ENCODE assay signal across 25 cellular contexts in the genomic region with DNA sequence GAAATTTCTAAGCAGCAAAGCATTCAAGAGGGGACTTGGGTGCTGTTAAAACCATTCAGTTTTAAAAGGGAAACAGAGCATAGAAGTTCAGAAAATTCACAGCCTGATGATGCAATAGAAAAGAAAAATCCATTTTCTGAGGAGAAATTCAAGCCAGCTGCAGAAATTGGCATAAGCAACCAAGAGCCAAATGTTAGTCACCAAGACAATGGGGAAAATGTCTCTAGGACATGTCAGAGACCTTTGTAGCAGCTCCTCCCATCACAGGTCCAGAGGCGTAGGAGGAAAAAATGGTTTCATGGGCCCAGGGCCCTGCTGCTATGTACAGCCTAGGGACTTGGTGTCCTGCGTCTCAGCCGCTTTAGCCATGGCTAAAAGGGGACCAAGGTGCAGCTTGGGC. TPM values are rescaled to one million over a fixed set of nuclear protein-coding genes. Genes with fewer than 3 reads are reported as not detected.
DNase-seq lines count a peak whose midpoint lies in the region; ATAC-seq, FAIRE-seq and TF ChIP-seq lines count a peak whose summit lies in the region.
"Had no signal": no experiment of that assay in that cellular context is flagged by ENCODE, and none has a peak within 500 bp of the region (broad histone marks: within the 10 kb centered on the region; RNA-seq: fewer than 3 reads in every experiment).

No MANE protein-coding gene starts in this region.

- no peaks in the 10 kb centered on the region for H3K9me1 ChIP-seq in K562 (ENCODE audit: control insufficient read depth, insufficient read depth, low read length)

- CTCF ChIA-PET in HEK293 (lab: Yijun Ruan, JAX) (no interaction called here), K562 (lab: Yijun Ruan, JAX; ENCODE audit: low intra/inter-chr PET ratio) (no interaction called here)

- FAIRE-seq in K562 (lab: Jason Lieb, UNC): no peak
- FAIRE-seq: GM12891, GM19239, RCC 7860 had no signal

- no peaks in the 10 kb centered on the region for H3K9me3 ChIP-seq in HEK293 (ENCODE audit: control insufficient read depth, insufficient read depth, low read depth, low read length)
- H3K9me3 ChIP-seq in K562 (replicated peaks; ENCODE audit: control insufficient read depth, insufficient read depth, low read depth, low read length): peaks cover 2% of the 10 kb centered on the region; the same call in 1 of the 2 replicates
- H3K9me3 ChIP-seq in tibial artery: no peaks in the 10 kb centered on the region
- H3K9me3 ChIP-seq in suprapubic skin: no peaks in the 10 kb centered on the region
- H3K9me3 ChIP-seq: SJCRH30 had no signal

- H4K20me1 ChIP-seq in K562 (replicated peaks; ENCODE audit: control insufficient read depth, insufficient read depth, low read length): no peaks in the 10 kb centered on the region

- TF ChIP-seq CTCF in HEK293 (tag by site-specific recombination; IDR thresholded peaks at IDR 0.05): no peak
- TF ChIP-seq CTCF in K562 (IDR thresholded peaks at IDR 0.05 in 2 of 3, conservative IDR thresholded peaks at IDR 0.05 in 1 of 3; ENCODE audit: insufficient read depth in 2 of 3, low read depth in 1 of 3, low read length in 3 of 3): no peak
- TF ChIP-seq CTCF in fibroblast of mammary gland (conservative IDR thresholded peaks at IDR 0.05; ENCODE audit: control insufficient read depth, insufficient read depth, low read depth, low read length): no peak
- TF ChIP-seq CTCF in tibial artery (IDR thresholded peaks at IDR 0.05): no peak
- no peak for TF ChIP-seq CTCF in suprapubic skin (IDR thresholded peaks at IDR 0.05)

- no peaks in the 10 kb centered on the region for H3K36me3 ChIP-seq in HEK293 (ENCODE audit: control insufficient read depth in 2 of 2, insufficient read depth in 1 of 2, low read length in 2 of 2)
- no peaks in the 10 kb centered on the region for H3K36me3 ChIP-seq in K562 (ENCODE audit: control insufficient read depth, insufficient read depth, low read length)
- no peaks in the 10 kb centered on the region for H3K36me3 ChIP-seq in tibial artery
- no peaks in the 10 kb centered on the region for H3K36me3 ChIP-seq in suprapubic skin
- H3K36me3 ChIP-seq: SJCRH30 had no signal

- DNase-seq in K562 (ENCODE audit: extremely low read depth in 1 of 4, low spot score in 3 of 4) (no peak), fibroblast of mammary gland (ENCODE audit: low read depth) (peak; percentile 49), tibial artery (no peak), suprapubic skin (ENCODE audit: low spot score in 2 of 2) (no peak), mesenteric fat pad (ENCODE audit: low spot score) (no peak)
- DNase-seq: CD8-positive, alpha-beta memory T cell; DMS 273 treated with DMSO at 0.1 percent for 48 hours; DMS79; GF-D8; H7; MM.1S; NCI-H1048; NCI-H1417; NCI-H187 treated with DMSO at 0.1 percent for 48 hours; NCI-H524; NCI-H748 treated with DMSO at 0.1 percent for 48 hours; SJCRH30 had no signal

- H3K27me3 ChIP-seq in K562 (ENCODE audit: control insufficient read depth in 2 of 2, insufficient read depth in 2 of 2, low read length in 2 of 2) (peaks cover 0 to 7% of the 10 kb centered on the region in 2 experiments; a peak in 1 of 5 replicates), tibial artery (no peaks in the 10 kb centered on the region), suprapubic skin (no peaks in the 10 kb centered on the region)
- H3K27me3 ChIP-seq: SJCRH30 had no signal

- intact Hi-C loops in K562 (cut with micrococcal nuclease) (no loop called here), tibial artery (cut with DNase I; ENCODE audit: low total_unique reads) (no loop called here)

- H2AFZ ChIP-seq in K562 (ENCODE audit: low read depth, low read length): no peak overlapping the region

- ATAC-seq in K562: no peak
- ATAC-seq in HG02885 (IDR thresholded peaks at IDR 0.05; ENCODE audit: poor library complexity, unreplicated experiment): no peak
- ATAC-seq: SK-N-SH treated with all-trans-retinoic acid at 6 μM for 48 hours had no signal

- BruUV-seq in K562 (replicated peaks; lab: Mats Ljungman, UMichigan): no TSS peak

- in situ Hi-C loops in K562 (cut with MboI): no loop called here

- H3K79me2 ChIP-seq in K562 (ENCODE audit: control insufficient read depth, insufficient read depth, low read length): no peaks in the 10 kb centered on the region

- H3K27ac ChIP-seq in HEK293 (ENCODE audit: extremely low read depth, low read depth, low read length): no peak overlapping the region
- H3K27ac ChIP-seq in K562 (ENCODE audit: extremely low read depth, low read depth, low read length): no peak overlapping the region
- H3K27ac ChIP-seq in tibial artery: peak overlapping the region; percentile 90 to 99
- H3K27ac ChIP-seq in suprapubic skin: no peak overlapping the region
- H3K27ac ChIP-seq: C4-2B, KMS-11, SJCRH30 had no signal

- TF ChIP-seq POLR2A in K562 (conservative IDR thresholded peaks at IDR 0.05) (no peak), suprapubic skin (IDR thresholded peaks at IDR 0.05) (no peak)

- H3K4me1 ChIP-seq in HEK293 (ENCODE audit: control insufficient read depth, insufficient read depth, low read length) (no peaks in the 10 kb centered on the region), K562 (replicated peaks in 1 of 2; ENCODE audit: control insufficient read depth in 2 of 2, insufficient read depth in 2 of 2, low read length in 2 of 2) (peaks cover 0 to 10% of the 10 kb centered on the region in 2 experiments; a peak in 3 of 5 replicates), tibial artery (peaks cover 5 to 51% (median 33%) of the 10 kb centered on the region in 4 donors), suprapubic skin (no peaks in the 10 kb centered on the region)
- H3K4me1 ChIP-seq: SJCRH30 had no signal

- H3K4me3 ChIP-seq in HEK293 (ENCODE audit: low read depth, low read length) (no peak overlapping the region), K562 (no peak overlapping the region), fibroblast of mammary gland (ENCODE audit: control insufficient read depth, low read depth, low read length) (no peak overlapping the region), tibial artery (no peak overlapping the region), suprapubic skin (no peak overlapping the region)
- H3K4me3 ChIP-seq: SJCRH30 had no signal

- no peak for TF ChIP-seq EP300 in K562 (IDR thresholded peaks at IDR 0.05; ENCODE audit: low read length)
- TF ChIP-seq EP300 in suprapubic skin (IDR thresholded peaks at IDR 0.05): no peak

- no peak overlapping the region for H3K4me2 ChIP-seq in K562 (ENCODE audit: insufficient read depth, low read length)
- H3K4me2 ChIP-seq: KMS-11 had no signal

- POLR2A ChIA-PET in HEK293 (lab: Yijun Ruan, JAX): no interaction called here
- POLR2A ChIA-PET in K562 (lab: Yijun Ruan, JAX): no interaction called here

- no peak overlapping the region for H3K9ac ChIP-seq in K562 (ENCODE audit: insufficient read depth in 1 of 2, low read depth in 2 of 2, low read length in 2 of 2)
- H3K9ac ChIP-seq: KMS-11 had no signal

- no peak for TF ChIP-seq RAD21 in K562 (CRISPR knock-in tag; conservative IDR thresholded peaks at IDR 0.05 in 1 of 2, IDR thresholded peaks at IDR 0.05 in 1 of 2)

- 81% methylated on average over 3 of the region's 3 CpGs for WGBS in K562 (ENCODE audit: insufficient coverage, low coverage, missing lambda C conversion rate)
- 80% methylated on average over 3 of the region's 3 CpGs for WGBS in suprapubic skin

TF ChIP-seq in HEK293, 187 proteins besides CTCF, POLR2A, EP300 and RAD21 (continues in another document):
- TF ChIP-seq ZBTB20 (tag by site-specific recombination; IDR thresholded peaks at IDR 0.05): no peak
- no peak for TF ChIP-seq ZNF558 (tag by site-specific recombination; IDR thresholded peaks at IDR 0.05)

RNA-seq across cellular contexts. Expression of gene IRAG1, which starts 5.5 kb away (rescaled TPM):
- 0.07 and 0.23 TPM in 2 replicates for total RNA-seq in K562 (2011; cell fraction: chromatin; rRNA removed; ENCODE audit: low replicate concordance)
- 0.17 and 0.26 TPM in 2 replicates for total RNA-seq in K562 (2011; cell fraction: nucleolus; rRNA removed)
- 0.15 TPM in 2 replicates for total RNA-seq in K562 (2011; cell fraction: nucleoplasm; rRNA removed)
- 0.04 TPM in 1 of 2 replicates, not detected in the other for total RNA-seq in K562 (2014; rRNA removed)
- total RNA-seq in K562 (2014; rRNA removed; fragmentation: Illumina TruSeq; extraction: Trizol): 0.07 and 0.22 TPM in 2 replicates
- total RNA-seq in K562 (2015; rRNA removed; fragmentation: Illumina TruSeq; extraction: Trizol): 0.08 and 0.11 TPM in 2 replicates
- total RNA-seq in K562 (2021): 0.22 and 0.27 TPM in 2 replicates
- 0.11 and 0.14 TPM in 2 replicates for polyA plus RNA-seq in K562 (2011; rRNA removed)
- polyA plus RNA-seq in K562 (2011; cell fraction: cytosol; rRNA removed): 0.10 and 0.16 TPM in 2 replicates
- 0.10 TPM in 2 replicates for polyA plus RNA-seq in K562 (2011; cell fraction: nucleus; rRNA removed)
- polyA plus RNA-seq in K562 (2012): 0.08 and 0.15 TPM in 2 replicates
- 0.07 and 0.10 TPM in 2 replicates for polyA plus RNA-seq in K562 (2014; fragmentation: Illumina TruSeq; extraction: Trizol)
- polyA plus RNA-seq in K562 (2014; fragmentation: Nextera tagmentation; extraction: Ambion mirVana): under 1 TPM; 0.01 TPM
- 0.01 TPM in 1 of 2 replicates, not detected in the other for polyA plus RNA-seq in K562 (2014; rRNA removed)
- 0.07 and 0.45 TPM in 2 replicates for polyA minus RNA-seq in K562 (2011; rRNA and poly(A)+ RNA removed)
- polyA minus RNA-seq in K562 (2011; cell fraction: cytosol; rRNA and poly(A)+ RNA removed): not detected in 2 replicates
- polyA minus RNA-seq in K562 (2011; cell fraction: nucleus; rRNA and poly(A)+ RNA removed): under 0.01 and 0.11 TPM in 2 replicates
- 1 to 10 TPM; 2.9 to 4.6 (median 4.2) TPM for total RNA-seq in suprapubic skin
- 24.8 TPM for total RNA-seq in mesenteric fat pad
- total RNA-seq: CD8-positive, alpha-beta memory T cell; SJCRH30 had no signal
- polyA plus RNA-seq: CD8-positive, alpha-beta memory T cell had no signal

RNA-seq across cellular contexts. Expression of gene CTR9, which starts 52.0 kb away (rescaled TPM):
- total RNA-seq in K562 (2011; cell fraction: chromatin; rRNA removed; ENCODE audit: low replicate concordance): 35.7 and 76.5 TPM in 2 replicates
- 13.2 and 17.0 TPM in 2 replicates for total RNA-seq in K562 (2011; cell fraction: nucleolus; rRNA removed)
- total RNA-seq in K562 (2011; cell fraction: nucleoplasm; rRNA removed): 24.9 and 31.0 TPM in 2 replicates
- total RNA-seq in K562 (2014; rRNA removed): 52.4 and 56.1 TPM in 2 replicates
- 51.9 and 61.2 TPM in 2 replicates for total RNA-seq in K562 (2014; rRNA removed; fragmentation: Illumina TruSeq; extraction: Trizol)
- total RNA-seq in K562 (2015; rRNA removed; fragmentation: Illumina TruSeq; extraction: Trizol): 34.7 and 42.2 TPM in 2 replicates
- total RNA-seq in K562 (2021): 52.7 and 57.9 TPM in 2 replicates
- polyA plus RNA-seq in K562 (2011; rRNA removed): 17.6 and 27.3 TPM in 2 replicates
- 8.8 and 10.4 TPM in 2 replicates for polyA plus RNA-seq in K562 (2011; cell fraction: cytosol; rRNA removed)
- polyA plus RNA-seq in K562 (2011; cell fraction: nucleus; rRNA removed): 9.5 and 11.5 TPM in 2 replicates
- 33.8 and 38.2 TPM in 2 replicates for polyA plus RNA-seq in K562 (2012)
- polyA plus RNA-seq in K562 (2014; fragmentation: Illumina TruSeq; extraction: Trizol): 74.3 and 79.3 TPM in 2 replicates
- polyA plus RNA-seq in K562 (2014; fragmentation: Nextera tagmentation; extraction: Ambion mirVana): 10 to 100 TPM; 25.4 to 38.3 TPM
- polyA plus RNA-seq in K562 (2014; rRNA removed): 47.3 and 49.7 TPM in 2 replicates
- polyA minus RNA-seq in K562 (2011; rRNA and poly(A)+ RNA removed): 38.7 and 48.2 TPM in 2 replicates
- polyA minus RNA-seq in K562 (2011; cell fraction: cytosol; rRNA and poly(A)+ RNA removed): 20.4 and 24.3 TPM in 2 replicates
- 10.6 and 23.2 TPM in 2 replicates for polyA minus RNA-seq in K562 (2011; cell fraction: nucleus; rRNA and poly(A)+ RNA removed)
- total RNA-seq in suprapubic skin: 10 to 100 TPM; 28.6 to 34.1 (median 30.5) TPM
- 32.5 TPM for total RNA-seq in mesenteric fat pad

Comparison
In these comparisons a context has a peak if more than half of its experiments do, and no peak if none do; other contexts are left out.
1. H3K27ac ChIP-seq: peak in tibial artery (2 of 2); none in HEK293 (single experiment), K562 (single experiment) and suprapubic skin (single experiment).